Comparison of ENCODE assay signal across 8 cellular contexts in genomic region chr1:43452789-43453441, GRCh38. TPM values are rescaled to one million over a fixed set of nuclear protein-coding genes. Genes with fewer than 3 reads are reported as not detected.
DNase-seq lines count a peak whose midpoint lies in the region; ATAC-seq and TF ChIP-seq lines count a peak whose summit lies in the region.

No MANE protein-coding gene starts in this region.

- peak overlapping the region; percentile 50 for H3K9ac ChIP-seq in mucosa of stomach (ENCODE audit: low read length)

- no peak for TF ChIP-seq POLR2A in uterus (IDR thresholded peaks at IDR 0.05)

- peaks cover 10% of the 10 kb centered on the region for H3K4me1 ChIP-seq in mucosa of stomach (ENCODE audit: control insufficient read depth, insufficient read depth, low read length)
- no peaks in the 10 kb centered on the region for H3K4me1 ChIP-seq in uterus

- CTCF ChIA-PET in RWPE1 (lab: Yijun Ruan, JAX): no interaction called here

- peaks cover 36% of the 10 kb centered on the region for H3K36me3 ChIP-seq in mucosa of stomach (ENCODE audit: control insufficient read depth, insufficient read depth, low read length)
- no peaks in the 10 kb centered on the region for H3K36me3 ChIP-seq in uterus

- H3K4me3 ChIP-seq in epithelial cell of esophagus (ENCODE audit: low read length) (peak overlapping the region; percentile 49), mucosa of stomach (ENCODE audit: low read length) (no peak overlapping the region), uterus (peak overlapping the region; percentile 56 to 66)

- intact Hi-C loops in uterus (cut with DNase I; ENCODE audit: low total_unique reads): no loop called here

- peak overlapping the region; percentile 98 for H3K27ac ChIP-seq in 22Rv1
- peak overlapping the region; percentile 98 for H3K27ac ChIP-seq in RWPE1
- H3K27ac ChIP-seq in uterus: peak overlapping the region; percentile 93 to 97

- POLR2A ChIA-PET in RWPE1 (lab: Yijun Ruan, JAX; ENCODE audit: low non-redundant PET): no interaction called here

- ATAC-seq in GM18498 (IDR thresholded peaks at IDR 0.05; ENCODE audit: unreplicated experiment): peak; percentile 4
- no peak for ATAC-seq in GM21390 (IDR thresholded peaks at IDR 0.05; ENCODE audit: unreplicated experiment)

- no peaks in the 10 kb centered on the region for H3K9me3 ChIP-seq in mucosa of stomach (ENCODE audit: control insufficient read depth, low read length)
- no peaks in the 10 kb centered on the region for H3K9me3 ChIP-seq in uterus

- TF ChIP-seq CTCF in 22Rv1 (IDR thresholded peaks at IDR 0.05) (no peak), RWPE1 (conservative IDR thresholded peaks at IDR 0.05; ENCODE audit: low read depth) (no peak), epithelial cell of esophagus (IDR thresholded peaks at IDR 0.05; ENCODE audit: insufficient read depth, low read depth, low read length, missing control alignments) (no peak), uterus (IDR thresholded peaks at IDR 0.05) (no peak)

- H3K27me3 ChIP-seq in mucosa of stomach (ENCODE audit: control insufficient read depth, insufficient read depth, low read length) (no peaks in the 10 kb centered on the region), uterus (no peaks in the 10 kb centered on the region)

- peak; percentile 27 for DNase-seq in RWPE1 (ENCODE audit: low spot score)
- peak; percentile 57 for DNase-seq in epithelial cell of esophagus (ENCODE audit: low read depth)
- DNase-seq in uterus: peak; percentile 45 to 60
- DNase-seq in activated gamma-delta T cell (lab: John Stamatoyannopoulos, UW): no peak

RNA-seq across cellular contexts. Expression of gene HYI, which starts 0.8 kb away (rescaled TPM):
- 10 to 100 TPM; 34.8 to 84.7 (median 70.5) TPM for total RNA-seq in uterus
